Comparison of ENCODE assay signal across 11 cellular contexts in genomic region chr6:150214310-150214709, GRCh38.
"Had no signal": no experiment of that assay in that cellular context is flagged by ENCODE, and none has a peak within 500 bp of the region (broad histone marks: within the 10 kb centered on the region; RNA-seq: fewer than 3 reads in every experiment).

No MANE protein-coding gene starts in this region.

- FAIRE-seq: H1, H54 had no signal

- H3K36me3 ChIP-seq: HAP-1 had no signal

- H2AFZ ChIP-seq: GM23248, GM23338 had no signal

- H3K4me2 ChIP-seq: GM23338 had no signal

- H3K27ac ChIP-seq: GM23248 had no signal

- ATAC-seq: GM23338, HCT116 had no signal

- H3K9me3 ChIP-seq: HAP-1 had no signal

- DNase-seq: GM23248, GOT3, H7, H9, HCEC 1CT, HFFc6 had no signal

- H3K9ac ChIP-seq: GM23248 had no signal

- H3K4me1 ChIP-seq: HAP-1 had no signal

- H3K4me3 ChIP-seq: GM23248, GM23338, HAP-1 had no signal
